ENCODE assay signal across 14 cellular contexts in the genomic region with DNA sequence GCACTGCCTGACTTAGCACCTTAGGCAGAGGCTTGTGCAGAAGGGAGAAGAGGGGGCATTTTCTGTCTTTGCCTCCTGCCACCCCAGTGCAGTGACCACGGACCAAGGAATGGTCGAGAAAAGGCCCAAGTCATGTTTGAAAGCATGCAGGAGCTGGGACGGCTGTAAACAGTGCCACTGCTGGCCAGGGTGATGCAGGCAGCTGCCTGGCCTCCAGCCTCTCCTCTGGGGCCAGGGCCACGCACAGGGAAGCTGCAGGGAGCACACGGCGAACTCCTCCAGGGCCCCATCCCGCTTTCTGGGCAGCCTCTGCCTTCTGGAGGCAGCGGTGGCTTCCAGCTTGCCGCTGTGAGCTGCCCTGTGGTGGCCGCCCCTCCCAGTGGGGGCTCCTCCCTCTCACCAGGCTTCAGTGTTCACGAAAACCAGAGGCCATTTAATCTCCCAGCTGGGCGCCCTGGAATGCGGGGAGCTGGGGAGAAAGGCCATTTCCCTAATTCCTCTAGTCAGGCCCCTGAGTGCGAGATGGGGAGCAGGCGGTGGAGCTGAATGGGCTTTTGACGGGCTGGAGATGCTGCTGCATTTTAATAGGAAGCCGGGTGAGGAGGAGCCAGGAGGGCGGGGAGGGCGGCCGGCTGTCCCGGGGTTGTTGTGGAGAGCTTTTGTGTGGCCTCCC. TPM values are rescaled to one million over a fixed set of nuclear protein-coding genes. Genes with fewer than 3 reads are reported as not detected.
A peak's percentile ranks its signal among the peaks of the same experiment; 100 is the strongest.
DNase-seq lines count a peak whose midpoint lies in the region; ATAC-seq and TF ChIP-seq lines count a peak whose summit lies in the region.
"Had no signal": no experiment of that assay in that cellular context is flagged by ENCODE, and none has a peak within 500 bp of the region (broad histone marks: within the 10 kb centered on the region; RNA-seq: fewer than 3 reads in every experiment).

No MANE protein-coding gene starts in this region.

- H3K36me3 ChIP-seq in HUES64 (ENCODE audit: insufficient read depth, low read length): no peaks in the 10 kb centered on the region
- H3K36me3 ChIP-seq in brain microvascular endothelial cell (replicated peaks): no peaks in the 10 kb centered on the region
- no peaks in the 10 kb centered on the region for H3K36me3 ChIP-seq in iPS-20b (ENCODE audit: insufficient read depth, low read depth, low read length)
- H3K36me3 ChIP-seq: pancreas had no signal

- no peak for ATAC-seq in HG02973 (IDR thresholded peaks at IDR 0.05; ENCODE audit: unreplicated experiment)
- ATAC-seq: stimulated activated naive CD8-positive, alpha-beta T cell treated with anti-CD3 and anti-CD28 coated beads, Interleukin-15, amount 100 ng/mL, for 72 hours had no signal

- WGBS in HUES64: 6% methylated on average over 21 of the region's 21 CpGs

- in situ Hi-C loops in brain microvascular endothelial cell (cut with HindIII; ENCODE audit: low pct_ligation_motif_present, low sequenced_read_pairs): no loop called here

- no peak for DNase-seq in brain microvascular endothelial cell
- DNase-seq in putamen (ENCODE audit: low spot score): peak; percentile 97
- no peak for DNase-seq in GDM1 (lab: John Stamatoyannopoulos, UW)
- DNase-seq in NOMO-1 treated with dmso at 0.1 percent for 144 hours (lab: John Stamatoyannopoulos, UW; ENCODE audit: unreplicated experiment): no peak
- no peak for DNase-seq in NCI-H526 (lab: John Stamatoyannopoulos, UW)
- DNase-seq: activated B cell treated with CpG ODN at 0.5 μM for 24 hours; CD8-positive, alpha-beta memory T cell; SIG-M5; stimulated activated CD4-positive, alpha-beta T cell treated with anti-CD3 and anti-CD28 coated beads, Interleukin-4, amount 100 ng/mL, for 24 hours; stimulated activated naive CD8-positive, alpha-beta T cell treated with anti-CD3 and anti-CD28 coated beads, Interleukin-15, amount 100 ng/mL, for 72 hours had no signal

- H3K27me3 ChIP-seq in HUES64 (ENCODE audit: insufficient read depth, low read length) (no peaks in the 10 kb centered on the region), brain microvascular endothelial cell (replicated peaks) (no peaks in the 10 kb centered on the region), iPS-20b (ENCODE audit: insufficient read depth, low read length) (peaks cover 14% of the 10 kb centered on the region; the same call in 1 of the 2 replicates)
- H3K27me3 ChIP-seq: pancreas had no signal

- peak; percentile 28 for TF ChIP-seq CTCF in brain microvascular endothelial cell (IDR thresholded peaks at IDR 0.05; ENCODE audit: low read depth, low read length, missing control alignments)

- no peak overlapping the region; the same call in 1 of the 2 replicates for H3K4me3 ChIP-seq in HUES64 (ENCODE audit: low read length)
- H3K4me3 ChIP-seq in brain microvascular endothelial cell (ENCODE audit: low read depth, low read length): no peak overlapping the region
- H3K4me3 ChIP-seq in iPS-20b (ENCODE audit: low read length): no peak overlapping the region; the same call in 1 of the 2 replicates
- H3K4me3 ChIP-seq: pancreas had no signal

- H3K9ac ChIP-seq in HUES64 (ENCODE audit: low read depth, low read length) (peak overlapping the region; percentile 19; the same call in 1 of the 2 replicates), iPS-20b (ENCODE audit: low read depth, low read length) (peak overlapping the region; percentile 31)

- no peaks in the 10 kb centered on the region for H3K9me3 ChIP-seq in HUES64 (ENCODE audit: insufficient read depth, low read depth, low read length)
- H3K9me3 ChIP-seq in iPS-20b (ENCODE audit: insufficient read depth, low read depth, low read length): no peaks in the 10 kb centered on the region
- H3K9me3 ChIP-seq: pancreas had no signal

- H3K27ac ChIP-seq in HUES64 (ENCODE audit: low read depth, low read length) (peak overlapping the region; percentile 74; the same call in 1 of the 2 replicates), brain microvascular endothelial cell (no peak overlapping the region), iPS-20b (ENCODE audit: low read length) (no peak overlapping the region)
- H3K27ac ChIP-seq: pancreas had no signal

- peaks cover 7% of the 10 kb centered on the region; the same call in 1 of the 2 replicates for H3K4me1 ChIP-seq in HUES64 (ENCODE audit: insufficient read depth, low read length)
- H3K4me1 ChIP-seq in iPS-20b (ENCODE audit: insufficient read depth, low read length): peaks cover 14% of the 10 kb centered on the region; the same call in 1 of the 2 replicates
- H3K4me1 ChIP-seq: pancreas had no signal

RNA-seq across cellular contexts. Expression of a gene that starts 28.8 kb away (rescaled TPM):
- not detected for polyA plus RNA-seq in HUES64 (2013, experiment 1 of 2)
- 0.13 TPM for polyA plus RNA-seq in HUES64 (2013, experiment 2 of 2)

RNA-seq across cellular contexts. Expression of a gene that starts 31.9 kb away (rescaled TPM):
- polyA plus RNA-seq in HUES64 (2013, experiment 1 of 2): 2.5 TPM
- polyA plus RNA-seq in HUES64 (2013, experiment 2 of 2): 4.6 TPM

RNA-seq across cellular contexts. Expression of a gene that starts 41.8 kb away (rescaled TPM):
- polyA plus RNA-seq in HUES64 (2013, experiment 1 of 2): 1,858 TPM
- polyA plus RNA-seq in HUES64 (2013, experiment 2 of 2): 1,964 TPM
